19 cellular contexts compared by ENCODE assay signal in the genomic region with DNA sequence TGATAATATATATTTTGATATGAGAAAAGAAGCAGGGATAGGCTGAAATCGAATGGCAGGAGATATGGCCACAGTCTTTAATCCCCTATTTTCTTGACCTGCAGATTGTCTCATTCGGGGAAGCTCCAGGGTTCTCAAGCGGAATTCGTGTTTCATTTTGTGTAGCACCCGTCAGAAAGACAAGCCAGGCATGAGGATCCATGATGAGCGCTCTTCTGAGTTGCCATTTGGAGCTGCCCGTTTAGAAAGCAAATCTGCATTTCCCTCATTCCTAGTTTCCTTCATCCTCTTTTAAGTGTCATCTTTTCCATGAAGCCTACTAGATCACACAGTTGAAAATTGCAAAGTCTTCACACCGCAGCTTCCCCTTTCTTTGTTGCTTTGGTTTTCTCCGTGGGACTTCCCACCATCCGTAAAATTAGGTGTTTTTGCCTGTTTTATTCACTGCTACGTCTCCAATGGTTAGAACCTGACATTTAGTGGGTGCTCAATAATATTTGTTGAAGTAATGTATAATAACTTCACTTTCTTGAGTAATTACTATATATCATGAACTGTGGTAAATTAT. TPM values are rescaled to one million over a fixed set of nuclear protein-coding genes. Genes with fewer than 3 reads are reported as not detected.
"Had no signal": no experiment of that assay in that cellular context is flagged by ENCODE, and none has a peak within 500 bp of the region (broad histone marks: within the 10 kb centered on the region; RNA-seq: fewer than 3 reads in every experiment).

No MANE protein-coding gene starts in this region.

- DNase-seq: activated CD4-positive, alpha-beta T cell treated with anti-CD3 and anti-CD28 coated beads, Interleukin-2, amount 50 U/mL, for 4 hours; activated CD8-positive, alpha-beta memory T cell treated with anti-CD3 and anti-CD28 coated beads, Interleukin-2, amount 10 ng/mL, durations not matched to agents 7 days and 5 days; activated effector memory CD4-positive, alpha-beta T cell treated with anti-CD3 and anti-CD28 coated beads, Interleukin-2, amount 50 U/mL, for 16 hours; activated naive CD8-positive, alpha-beta T cell treated with anti-CD3 and anti-CD28 coated beads for 36 hours; activated T-cell treated with anti-CD3 and anti-CD28 coated beads, Interleukin-2, amount 50 U/mL, for 24 hours; hypothalamus; lower lobe of right lung; mucosa of descending colon; naive thymus-derived CD8-positive, alpha-beta T cell; posterior cingulate gyrus; T-helper 17 cell; transverse colon had no signal

- H3K4me3 ChIP-seq: lower lobe of right lung, mucosa of descending colon, smooth muscle cell, transverse colon had no signal

- H3K4me3 Mint-ChIP-seq: activated CD8-positive, alpha-beta memory T cell treated with anti-CD3 and anti-CD28 coated beads, Interleukin-2, amount 10 ng/mL, durations not matched to agents 7 days and 5 days; activated naive CD8-positive, alpha-beta T cell treated with anti-CD3 and anti-CD28 coated beads for 36 hours; activated T-cell treated with anti-CD3 and anti-CD28 coated beads, Interleukin-2, amount 50 U/mL, for 24 hours; naive thymus-derived CD8-positive, alpha-beta T cell; stimulated activated effector memory CD8-positive, alpha-beta T cell treated with anti-CD3 and anti-CD28 coated beads, Interleukin-12 subunit alpha, Interleukin-12 subunit beta, amount 100 ng/mL, for 72 hours; T-helper 17 cell had no signal

- H3K27ac ChIP-seq: lower lobe of right lung, neutrophil had no signal

- H3K36me3 Mint-ChIP-seq: activated CD8-positive, alpha-beta memory T cell treated with anti-CD3 and anti-CD28 coated beads, Interleukin-2, amount 10 ng/mL, durations not matched to agents 7 days and 5 days; activated naive CD8-positive, alpha-beta T cell treated with anti-CD3 and anti-CD28 coated beads for 36 hours; naive thymus-derived CD8-positive, alpha-beta T cell; stimulated activated effector memory CD8-positive, alpha-beta T cell treated with anti-CD3 and anti-CD28 coated beads, Interleukin-12 subunit alpha, Interleukin-12 subunit beta, amount 100 ng/mL, for 72 hours had no signal

- H3K27me3 Mint-ChIP-seq: activated CD8-positive, alpha-beta memory T cell treated with anti-CD3 and anti-CD28 coated beads, Interleukin-2, amount 10 ng/mL, durations not matched to agents 7 days and 5 days; activated naive CD8-positive, alpha-beta T cell treated with anti-CD3 and anti-CD28 coated beads for 36 hours; activated T-cell treated with anti-CD3 and anti-CD28 coated beads, Interleukin-2, amount 50 U/mL, for 24 hours; T-helper 17 cell had no signal

- H3K27me3 ChIP-seq: neutrophil, transverse colon had no signal

- H3K27ac Mint-ChIP-seq: activated CD8-positive, alpha-beta memory T cell treated with anti-CD3 and anti-CD28 coated beads, Interleukin-2, amount 10 ng/mL, durations not matched to agents 7 days and 5 days; activated naive CD8-positive, alpha-beta T cell treated with anti-CD3 and anti-CD28 coated beads for 36 hours; activated T-cell treated with anti-CD3 and anti-CD28 coated beads, Interleukin-2, amount 50 U/mL, for 24 hours; naive thymus-derived CD8-positive, alpha-beta T cell; stimulated activated effector memory CD8-positive, alpha-beta T cell treated with anti-CD3 and anti-CD28 coated beads, Interleukin-12 subunit alpha, Interleukin-12 subunit beta, amount 100 ng/mL, for 72 hours; T-helper 17 cell had no signal

- H3K9me3 ChIP-seq: lower lobe of right lung, mucosa of descending colon, neutrophil, transverse colon had no signal

- H3K36me3 ChIP-seq: lower lobe of right lung, neutrophil, transverse colon had no signal

- ATAC-seq: activated CD4-positive, CD25-positive, alpha-beta regulatory T cell treated with anti-CD3 and anti-CD28 coated beads, Interleukin-2, amount 50 U/mL, for 24 hours; activated CD8-positive, alpha-beta memory T cell treated with anti-CD3 and anti-CD28 coated beads, Interleukin-2, amount 10 ng/mL, durations not matched to agents 7 days and 5 days; esophagus mucosa; lower lobe of right lung; mucosa of descending colon; naive thymus-derived CD8-positive, alpha-beta T cell; stimulated activated effector memory CD8-positive, alpha-beta T cell treated with anti-CD3 and anti-CD28 coated beads, Interleukin-12 subunit alpha, Interleukin-12 subunit beta, amount 100 ng/mL, for 72 hours; T-helper 17 cell had no signal

- FAIRE-seq: endometrium, TTC549 had no signal

- H3K4me2 ChIP-seq: smooth muscle cell had no signal

- H3K4me1 Mint-ChIP-seq: activated CD8-positive, alpha-beta memory T cell treated with anti-CD3 and anti-CD28 coated beads, Interleukin-2, amount 10 ng/mL, durations not matched to agents 7 days and 5 days; activated naive CD8-positive, alpha-beta T cell treated with anti-CD3 and anti-CD28 coated beads for 36 hours; naive thymus-derived CD8-positive, alpha-beta T cell; stimulated activated effector memory CD8-positive, alpha-beta T cell treated with anti-CD3 and anti-CD28 coated beads, Interleukin-12 subunit alpha, Interleukin-12 subunit beta, amount 100 ng/mL, for 72 hours; T-helper 17 cell had no signal

- H3K9me3 Mint-ChIP-seq: activated naive CD8-positive, alpha-beta T cell treated with anti-CD3 and anti-CD28 coated beads for 36 hours; activated T-cell treated with anti-CD3 and anti-CD28 coated beads, Interleukin-2, amount 50 U/mL, for 24 hours; naive thymus-derived CD8-positive, alpha-beta T cell; stimulated activated effector memory CD8-positive, alpha-beta T cell treated with anti-CD3 and anti-CD28 coated beads, Interleukin-12 subunit alpha, Interleukin-12 subunit beta, amount 100 ng/mL, for 72 hours had no signal

RNA-seq across cellular contexts. Expression of a gene that starts 16.9 kb away (rescaled TPM):
- total RNA-seq: activated CD8-positive, alpha-beta memory T cell treated with anti-CD3 and anti-CD28 coated beads, Interleukin-2, amount 10 ng/mL, durations not matched to agents 7 days and 5 days; activated naive CD8-positive, alpha-beta T cell treated with anti-CD3 and anti-CD28 coated beads for 36 hours had no signal
